8 cellular contexts compared by ENCODE assay signal in genomic region chr3:10249833-10250232, GRCh38. TPM values are rescaled to one million over a fixed set of nuclear protein-coding genes. Genes with fewer than 3 reads are reported as not detected.
A peak's percentile ranks its signal among the peaks of the same experiment; 100 is the strongest.
DNase-seq lines count a peak whose midpoint lies in the region; ATAC-seq, FAIRE-seq and TF ChIP-seq lines count a peak whose summit lies in the region.

No MANE protein-coding gene starts in this region.

- dilution Hi-C loops in keratinocyte (cut with MboI; ENCODE audit: extremely low pct_ligation_motif_present, low sequenced_read_pairs): no loop called here

- H3K9me3 Mint-ChIP-seq in T-helper 2 cell treated with Interferon-gamma antibody and Interleukin-4, amounts not matched to agents 5 μg/mL and 100 μg/mL, for 36 hours: peaks cover 18% of the 10 kb centered on the region
- peaks cover 14 to 22% of the 10 kb centered on the region in 2 donors for H3K9me3 Mint-ChIP-seq in activated naive CD4-positive, alpha-beta T cell treated with anti-CD3 and anti-CD28 coated beads, Interleukin-2, amount 50 U/mL, for 72 hours

- peaks cover 3% of the 10 kb centered on the region for H3K9me1 ChIP-seq in keratinocyte (ENCODE audit: control insufficient read depth, extremely low read depth, insufficient read depth, low read length)

- H3K9ac ChIP-seq in keratinocyte (ENCODE audit: control insufficient read depth, extremely low read depth, insufficient read depth, low read length) (peak overlapping the region; percentile 85), stomach smooth muscle (ENCODE audit: low read length in 2 of 2) (peak overlapping the region; percentile 90 to 95)

- H3K4me1 ChIP-seq in keratinocyte (ENCODE audit: control insufficient read depth, extremely low read depth, insufficient read depth, low read length): peaks cover 14% of the 10 kb centered on the region
- H3K4me1 ChIP-seq in stomach smooth muscle (ENCODE audit: control insufficient read depth, insufficient read depth, low read length): peaks cover 28% of the 10 kb centered on the region

- H3K27me3 ChIP-seq in keratinocyte (ENCODE audit: control insufficient read depth, extremely low read depth, insufficient read depth, low read length) (no peaks in the 10 kb centered on the region), stomach smooth muscle (ENCODE audit: control insufficient read depth in 1 of 2, insufficient read depth in 2 of 2, low read length in 2 of 2) (no peaks in the 10 kb centered on the region)

- TF ChIP-seq CTCF in keratinocyte (optimal IDR thresholded peaks at IDR 0.05 in 1 of 3, IDR thresholded peaks at IDR 0.05 in 1 of 3, conservative IDR thresholded peaks at IDR 0.05 in 1 of 3; ENCODE audit: extremely low read depth in 1 of 3, insufficient read depth in 2 of 3, low read length in 3 of 3): no peak

- H3K36me3 Mint-ChIP-seq in T-helper 2 cell treated with Interferon-gamma antibody and Interleukin-4, amounts not matched to agents 5 μg/mL and 100 μg/mL, for 36 hours (ENCODE audit: low read depth): peaks cover 66% of the 10 kb centered on the region
- H3K36me3 Mint-ChIP-seq in activated naive CD4-positive, alpha-beta T cell treated with anti-CD3 and anti-CD28 coated beads, Interleukin-2, amount 50 U/mL, for 72 hours: peaks cover 55 to 84% of the 10 kb centered on the region in 2 donors

- peak; percentile 37 for DNase-seq in T-helper 2 cell treated with Interferon-gamma antibody and Interleukin-4, amounts not matched to agents 5 μg/mL and 100 μg/mL, for 36 hours (ENCODE audit: low spot score)
- no peak for DNase-seq in T-helper 2 cell
- no peak for DNase-seq in activated naive CD4-positive, alpha-beta T cell treated with anti-CD3 and anti-CD28 coated beads, Interleukin-2, amount 50 U/mL, for 72 hours (ENCODE audit: low spot score in 2 of 2)
- no peak for DNase-seq in keratinocyte (ENCODE audit: low read depth, low spot score)
- DNase-seq in EL: no peak
- no peak for DNase-seq in islet precursor cell

- H3K27me3 Mint-ChIP-seq in T-helper 2 cell treated with Interferon-gamma antibody and Interleukin-4, amounts not matched to agents 5 μg/mL and 100 μg/mL, for 36 hours (ENCODE audit: low read depth): no peaks in the 10 kb centered on the region

- H3K79me2 ChIP-seq in keratinocyte (ENCODE audit: control insufficient read depth, insufficient read depth, low read length): peaks cover 46% of the 10 kb centered on the region

- peak overlapping the region; percentile 88 for H3K27ac Mint-ChIP-seq in T-helper 2 cell treated with Interferon-gamma antibody and Interleukin-4, amounts not matched to agents 5 μg/mL and 100 μg/mL, for 36 hours
- peak overlapping the region; percentile 93 to 98 for H3K27ac Mint-ChIP-seq in activated naive CD4-positive, alpha-beta T cell treated with anti-CD3 and anti-CD28 coated beads, Interleukin-2, amount 50 U/mL, for 72 hours

- no peak overlapping the region for H2AFZ ChIP-seq in keratinocyte (ENCODE audit: control insufficient read depth, low read length)

- no peak for FAIRE-seq in keratinocyte (lab: Jason Lieb, UNC)

- H3K4me2 ChIP-seq in keratinocyte (ENCODE audit: control insufficient read depth, extremely low read depth, insufficient read depth, low read depth, low read length): peak overlapping the region; percentile 90

- no peaks in the 10 kb centered on the region for H4K20me1 ChIP-seq in keratinocyte (ENCODE audit: control insufficient read depth, extremely low read depth, insufficient read depth, low read length)

- H3K4me3 ChIP-seq in keratinocyte (ENCODE audit: control insufficient read depth in 2 of 3, extremely low read depth in 1 of 3, insufficient read depth in 2 of 3, low read depth in 1 of 3, low read length in 3 of 3): peak overlapping the region; percentile 60 to 97 (median 95)
- H3K4me3 ChIP-seq in stomach smooth muscle (ENCODE audit: low read length in 2 of 2): peak overlapping the region; percentile 92

- H3K36me3 ChIP-seq in keratinocyte (ENCODE audit: control insufficient read depth in 2 of 2, extremely low read depth in 1 of 2, insufficient read depth in 2 of 2, low read length in 2 of 2) (peaks cover 14 to 19% of the 10 kb centered on the region in 2 experiments), stomach smooth muscle (ENCODE audit: control insufficient read depth in 2 of 2, insufficient read depth in 2 of 2, low read length in 2 of 2) (peaks cover 4 to 11% of the 10 kb centered on the region in 2 donors)

- no peaks in the 10 kb centered on the region for H3K9me3 ChIP-seq in keratinocyte (ENCODE audit: control insufficient read depth, low read depth, low read length)
- H3K9me3 ChIP-seq in stomach smooth muscle (ENCODE audit: control insufficient read depth in 2 of 2, low read length in 2 of 2): no peaks in the 10 kb centered on the region

- H3K4me3 Mint-ChIP-seq in T-helper 2 cell treated with Interferon-gamma antibody and Interleukin-4, amounts not matched to agents 5 μg/mL and 100 μg/mL, for 36 hours: peak overlapping the region; percentile 97

- H3K27ac ChIP-seq in keratinocyte (ENCODE audit: control insufficient read depth, insufficient read depth, low read length) (peak overlapping the region; percentile 83), stomach smooth muscle (ENCODE audit: low read length) (peak overlapping the region; percentile 53)

- ATAC-seq in activated naive CD4-positive, alpha-beta T cell treated with anti-CD3 and anti-CD28 coated beads, Interleukin-2, amount 50 U/mL, for 72 hours: peak; percentile 39 to 47
- no peak for ATAC-seq in HG03442 (IDR thresholded peaks at IDR 0.05; ENCODE audit: unreplicated experiment)

- peaks cover 46% of the 10 kb centered on the region for H3K4me1 Mint-ChIP-seq in T-helper 2 cell treated with Interferon-gamma antibody and Interleukin-4, amounts not matched to agents 5 μg/mL and 100 μg/mL, for 36 hours (ENCODE audit: low read depth)

RNA-seq across cellular contexts. Expression of gene TATDN2, which starts 1.6 kb away (rescaled TPM):
- total RNA-seq in activated naive CD4-positive, alpha-beta T cell treated with anti-CD3 and anti-CD28 coated beads, Interleukin-2, amount 50 U/mL, for 72 hours: 10 to 100 TPM; 40.8 to 56.3 TPM
- polyA plus RNA-seq in keratinocyte: 13.4 to 20.0 TPM (median 13.8 TPM) in 3 replicates
- 3.3 TPM for polyA plus RNA-seq in keratinocyte (2011; ENCODE audit: low read depth)
- 14.8 and 16.2 TPM in 2 replicates for polyA plus RNA-seq in keratinocyte (2011; cell fraction: cytosol; rRNA removed)
- 21.0 and 21.4 TPM in 2 replicates for polyA plus RNA-seq in keratinocyte (2011; cell fraction: nucleus; rRNA removed)
- 13.3 and 26.3 TPM in 2 replicates for polyA plus RNA-seq in keratinocyte (2012; ENCODE audit: low replicate concordance)
- polyA minus RNA-seq in keratinocyte: 28.0 to 33.6 TPM (median 29.8 TPM) in 3 replicates
- polyA minus RNA-seq in keratinocyte (2011; cell fraction: cytosol; rRNA and poly(A)+ RNA removed): 11.7 TPM
- polyA minus RNA-seq in keratinocyte (2011; cell fraction: nucleus; rRNA and poly(A)+ RNA removed): 15.5 and 25.2 TPM in 2 replicates

RNA-seq across cellular contexts. Expression of gene GHRL, which starts 42.9 kb away (rescaled TPM):
- total RNA-seq in activated naive CD4-positive, alpha-beta T cell treated with anti-CD3 and anti-CD28 coated beads, Interleukin-2, amount 50 U/mL, for 72 hours: not detected
- not detected in 3 replicates for polyA plus RNA-seq in keratinocyte
- not detected for polyA plus RNA-seq in keratinocyte (2011; ENCODE audit: low read depth)
- not detected in 2 replicates for polyA plus RNA-seq in keratinocyte (2011; cell fraction: cytosol; rRNA removed)
- 0.11 TPM in 1 of 2 replicates, not detected in the other for polyA plus RNA-seq in keratinocyte (2011; cell fraction: nucleus; rRNA removed)
- polyA plus RNA-seq in keratinocyte (2012; ENCODE audit: low replicate concordance): 0.21 TPM in 1 of 2 replicates, not detected in the other
- not detected in 3 replicates for polyA minus RNA-seq in keratinocyte
- polyA minus RNA-seq in keratinocyte (2011; cell fraction: cytosol; rRNA and poly(A)+ RNA removed): not detected
- polyA minus RNA-seq in keratinocyte (2011; cell fraction: nucleus; rRNA and poly(A)+ RNA removed): not detected in 2 replicates
